Comparison of ENCODE assay signal across 33 cellular contexts in genomic region chr4:188206783-188207182, GRCh38.
"Had no signal": no experiment of that assay in that cellular context is flagged by ENCODE, and none has a peak within 500 bp of the region (broad histone marks: within the 10 kb centered on the region; RNA-seq: fewer than 3 reads in every experiment).

No MANE protein-coding gene starts in this region.

- H3K9me3 Mint-ChIP-seq: activated naive CD4-positive, alpha-beta T cell treated with anti-CD3 and anti-CD28 coated beads for 36 hours had no signal

- H3K27me3 ChIP-seq: ascending aorta, breast epithelium, cardiac muscle cell, colonic mucosa, esophagus squamous epithelium, gastroesophageal sphincter had no signal

- H3K4me1 ChIP-seq: ascending aorta, breast epithelium, colonic mucosa, esophagus squamous epithelium, gastroesophageal sphincter, heart right ventricle had no signal

- H3K4me3 ChIP-seq: ascending aorta, breast epithelium, cardiac muscle cell, colonic mucosa, esophagus squamous epithelium, gastroesophageal sphincter, heart right ventricle had no signal

- H3K36me3 Mint-ChIP-seq: activated naive CD4-positive, alpha-beta T cell treated with anti-CD3 and anti-CD28 coated beads, Interleukin-2, amount 50 U/mL, for 24 hours; activated naive CD8-positive, alpha-beta T cell treated with anti-CD3 and anti-CD28 coated beads for 36 hours; brain had no signal

- DNase-seq: activated B cell treated with CpG ODN at 0.5 μM for 24 hours; activated CD4-positive, alpha-beta T cell treated with anti-CD3 and anti-CD28 coated beads for 48 hours; activated CD4-positive, alpha-beta T cell treated with anti-CD3 and anti-CD28 coated beads, Interleukin-2, amount 50 U/mL, for 1 hour; activated CD4-positive, alpha-beta T cell treated with anti-CD3 and anti-CD28 coated beads, Interleukin-2, amount 50 U/mL, for 48 hours; activated CD8-positive, alpha-beta memory T cell treated with anti-CD3 and anti-CD28 coated beads for 24 hours; activated CD8-positive, alpha-beta T cell treated with anti-CD3 and anti-CD28 coated beads for 36 hours; activated effector memory CD4-positive, alpha-beta T cell treated with anti-CD3 and anti-CD28 coated beads, Interleukin-2, amount 50 U/mL, for 16 hours; activated naive CD4-positive, alpha-beta T cell treated with anti-CD3 and anti-CD28 coated beads for 36 hours; activated naive CD8-positive, alpha-beta T cell treated with anti-CD3 and anti-CD28 coated beads for 36 hours; activated T-cell treated with anti-CD3 and anti-CD28 coated beads, Interleukin-2, amount 50 U/mL, for 4 hours; central memory CD4-positive, alpha-beta T cell; cerebellar nuclear complex; colonic mucosa; effector CD8-positive, alpha-beta T cell; esophagus squamous epithelium; foreskin melanocyte; heart right ventricle; T-helper 17 cell; T1000; WERI-Rb-1 had no signal

- FAIRE-seq: endometrium, endothelial cell of umbilical vein had no signal

- H3K27ac ChIP-seq: ascending aorta, breast epithelium, cardiac muscle cell, colonic mucosa, epithelial cell of prostate, esophagus squamous epithelium, gastroesophageal sphincter, heart right ventricle, WERI-Rb-1 had no signal

- H3K4me3 Mint-ChIP-seq: activated B cell treated with CpG ODN at 0.5 μM for 24 hours; activated CD8-positive, alpha-beta T cell treated with anti-CD3 and anti-CD28 coated beads for 36 hours; activated naive CD4-positive, alpha-beta T cell treated with anti-CD3 and anti-CD28 coated beads for 36 hours; activated naive CD4-positive, alpha-beta T cell treated with anti-CD3 and anti-CD28 coated beads, Interleukin-2, amount 50 U/mL, for 24 hours; activated naive CD8-positive, alpha-beta T cell treated with anti-CD3 and anti-CD28 coated beads for 36 hours; activated T-cell treated with anti-CD3 and anti-CD28 coated beads, Interleukin-2, amount 50 U/mL, for 4 hours; activated T-helper 1 cell treated with anti-CD3 and anti-CD28 coated beads, Interleukin-12 subunit alpha, Interleukin-12 subunit beta, Interleukin-2, Interleukin-4 antibody, amounts not matched to agents 30 ng/mL and 10 ng/mL and 1 ng/mL, durations not matched to agents 14 hours and 24 hours and 36 hours; brain; T-helper 17 cell; T-helper 2 cell treated with Interferon-gamma antibody and Interleukin-4, amounts not matched to agents 5 μg/mL and 100 μg/mL, for 36 hours had no signal

- H3K4me1 Mint-ChIP-seq: activated B cell treated with CpG ODN at 0.5 μM for 24 hours; activated naive CD4-positive, alpha-beta T cell treated with anti-CD3 and anti-CD28 coated beads, Interleukin-2, amount 50 U/mL, for 24 hours; activated naive CD8-positive, alpha-beta T cell treated with anti-CD3 and anti-CD28 coated beads for 36 hours; brain; T-helper 17 cell had no signal

- H3K27me3 Mint-ChIP-seq: activated B cell treated with CpG ODN at 0.5 μM for 24 hours; activated CD8-positive, alpha-beta T cell treated with anti-CD3 and anti-CD28 coated beads for 36 hours; activated naive CD4-positive, alpha-beta T cell treated with anti-CD3 and anti-CD28 coated beads, Interleukin-2, amount 50 U/mL, for 24 hours; activated naive CD8-positive, alpha-beta T cell treated with anti-CD3 and anti-CD28 coated beads for 36 hours; T-helper 17 cell had no signal

- ATAC-seq: activated CD4-positive, CD25-positive, alpha-beta regulatory T cell treated with anti-CD3 and anti-CD28 coated beads, Interleukin-2, amount 50 U/mL, for 24 hours; activated CD8-positive, alpha-beta T cell treated with anti-CD3 and anti-CD28 coated beads for 36 hours; activated T-cell treated with anti-CD3 and anti-CD28 coated beads, Interleukin-2, amount 50 U/mL, for 4 hours; gastroesophageal sphincter; heart right ventricle; T-helper 17 cell had no signal

- H3K9me3 ChIP-seq: ascending aorta, breast epithelium, colonic mucosa, esophagus squamous epithelium, gastroesophageal sphincter had no signal

- H3K27ac Mint-ChIP-seq: activated B cell treated with CpG ODN at 0.5 μM for 24 hours; activated CD8-positive, alpha-beta T cell treated with anti-CD3 and anti-CD28 coated beads for 36 hours; activated naive CD4-positive, alpha-beta T cell treated with anti-CD3 and anti-CD28 coated beads for 36 hours; activated naive CD4-positive, alpha-beta T cell treated with anti-CD3 and anti-CD28 coated beads, Interleukin-2, amount 50 U/mL, for 24 hours; activated naive CD8-positive, alpha-beta T cell treated with anti-CD3 and anti-CD28 coated beads for 36 hours; activated T-helper 1 cell treated with anti-CD3 and anti-CD28 coated beads, Interleukin-12 subunit alpha, Interleukin-12 subunit beta, Interleukin-2, Interleukin-4 antibody, amounts not matched to agents 30 ng/mL and 10 ng/mL and 1 ng/mL, durations not matched to agents 14 hours and 24 hours and 36 hours; activated T-helper 2 cell treated with anti-CD3 and anti-CD28 coated beads, Interferon-gamma antibody, Interleukin-2, Interleukin-4, amounts not matched to agents 10 μg/mL and 5 μg/mL and 100 μg/mL, durations not matched to agents 14 hours and 24 hours and 36 hours; brain; T-helper 17 cell; T-helper 2 cell treated with Interferon-gamma antibody and Interleukin-4, amounts not matched to agents 5 μg/mL and 100 μg/mL, for 36 hours had no signal

- H3K36me3 ChIP-seq: ascending aorta, breast epithelium, cardiac muscle cell, colonic mucosa, esophagus squamous epithelium, gastroesophageal sphincter, heart right ventricle, WERI-Rb-1 had no signal
